1 cellular context compared by ENCODE assay signal in the genomic region with DNA sequence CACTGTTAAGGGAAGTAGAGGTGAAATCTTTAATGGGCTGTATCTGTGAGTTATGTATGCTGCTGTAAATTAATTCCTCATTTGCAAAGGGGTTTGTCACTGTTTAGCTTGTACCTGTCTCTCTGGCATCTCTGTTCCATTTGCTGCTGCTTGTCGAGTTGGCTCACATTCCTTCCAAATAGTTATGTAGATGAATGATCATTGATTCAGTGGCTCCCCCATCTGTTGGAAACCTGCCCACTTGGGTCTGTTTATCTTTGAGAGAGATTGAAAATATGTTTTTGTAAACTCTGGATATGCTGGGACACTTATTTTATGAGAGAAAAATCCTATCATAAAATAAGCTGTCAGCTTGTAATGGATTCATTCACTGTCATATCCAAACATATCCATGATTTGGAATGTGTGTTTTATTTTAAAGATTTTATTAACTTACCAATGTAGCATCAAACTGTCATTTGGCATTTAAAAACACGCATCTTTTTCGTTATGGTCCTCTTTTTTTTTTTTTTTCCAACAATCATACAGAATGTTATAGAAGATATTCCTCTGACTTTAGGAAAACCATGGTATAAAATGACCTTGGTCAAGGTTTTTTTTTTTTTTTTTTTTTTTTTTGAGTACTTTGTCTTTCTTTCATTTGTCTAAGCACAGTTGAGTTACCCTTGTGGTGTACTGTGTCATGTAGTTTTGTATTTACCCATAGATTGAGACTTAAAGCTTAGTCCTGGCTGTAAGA.
TF ChIP-seq lines count a peak whose summit lies in the region.

No MANE protein-coding gene starts in this region.

TF ChIP-seq in neural cell, 6 proteins besides CTCF, POLR2A, EP300 and RAD21 (continued from another document):
- TF ChIP-seq, protein P1, sequence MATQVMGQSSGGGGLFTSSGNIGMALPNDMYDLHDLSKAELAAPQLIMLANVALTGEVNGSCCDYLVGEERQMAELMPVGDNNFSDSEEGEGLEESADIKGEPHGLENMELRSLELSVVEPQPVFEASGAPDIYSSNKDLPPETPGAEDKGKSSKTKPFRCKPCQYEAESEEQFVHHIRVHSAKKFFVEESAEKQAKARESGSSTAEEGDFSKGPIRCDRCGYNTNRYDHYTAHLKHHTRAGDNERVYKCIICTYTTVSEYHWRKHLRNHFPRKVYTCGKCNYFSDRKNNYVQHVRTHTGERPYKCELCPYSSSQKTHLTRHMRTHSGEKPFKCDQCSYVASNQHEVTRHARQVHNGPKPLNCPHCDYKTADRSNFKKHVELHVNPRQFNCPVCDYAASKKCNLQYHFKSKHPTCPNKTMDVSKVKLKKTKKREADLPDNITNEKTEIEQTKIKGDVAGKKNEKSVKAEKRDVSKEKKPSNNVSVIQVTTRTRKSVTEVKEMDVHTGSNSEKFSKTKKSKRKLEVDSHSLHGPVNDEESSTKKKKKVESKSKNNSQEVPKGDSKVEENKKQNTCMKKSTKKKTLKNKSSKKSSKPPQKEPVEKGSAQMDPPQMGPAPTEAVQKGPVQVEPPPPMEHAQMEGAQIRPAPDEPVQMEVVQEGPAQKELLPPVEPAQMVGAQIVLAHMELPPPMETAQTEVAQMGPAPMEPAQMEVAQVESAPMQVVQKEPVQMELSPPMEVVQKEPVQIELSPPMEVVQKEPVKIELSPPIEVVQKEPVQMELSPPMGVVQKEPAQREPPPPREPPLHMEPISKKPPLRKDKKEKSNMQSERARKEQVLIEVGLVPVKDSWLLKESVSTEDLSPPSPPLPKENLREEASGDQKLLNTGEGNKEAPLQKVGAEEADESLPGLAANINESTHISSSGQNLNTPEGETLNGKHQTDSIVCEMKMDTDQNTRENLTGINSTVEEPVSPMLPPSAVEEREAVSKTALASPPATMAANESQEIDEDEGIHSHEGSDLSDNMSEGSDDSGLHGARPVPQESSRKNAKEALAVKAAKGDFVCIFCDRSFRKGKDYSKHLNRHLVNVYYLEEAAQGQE (IDR thresholded peaks at IDR 0.05; ENCODE audit: borderline replicate concordance), result no peak
- TF ChIP-seq POLR2AphosphoS5 (IDR thresholded peaks at IDR 0.05) (no peak), SMC3 (conservative IDR thresholded peaks at IDR 0.05; ENCODE audit: poor library complexity) (no peak)
